Comparison of ENCODE assay signal across 10 cellular contexts in genomic region chr9:133194597-133194996, GRCh38. TPM values are rescaled to one million over a fixed set of nuclear protein-coding genes. Genes with fewer than 3 reads are reported as not detected.
"Had no signal": no experiment of that assay in that cellular context is flagged by ENCODE, and none has a peak within 500 bp of the region (broad histone marks: within the 10 kb centered on the region; RNA-seq: fewer than 3 reads in every experiment).

No MANE protein-coding gene starts in this region.

- ATAC-seq: HepG2 had no signal

- FAIRE-seq: HepG2, HTR-8/SVneo had no signal

- H3K4me2 ChIP-seq: KMS-11 had no signal

- H3K9ac ChIP-seq: KMS-11 had no signal

- H3K27ac ChIP-seq: HL-60, KMS-11 had no signal

- DNase-seq: IMR-90, KBM-7, KG1 had no signal

RNA-seq across cellular contexts. Expression of gene OBP2B, which starts 14.5 kb away (rescaled TPM):
- total RNA-seq: HepG2, HT-29, HT1080, IMR-90 had no signal
- polyA plus RNA-seq: HepG2, IgD-negative memory B cell, IMR-90 had no signal

RNA-seq across cellular contexts. Expression of gene GBGT1, which starts 30.9 kb away (rescaled TPM):
- total RNA-seq: HepG2, HT-29 had no signal
- polyA plus RNA-seq: HepG2 had no signal
